ENCODE assay signal across 16 cellular contexts in genomic region chr9:3830296-3830695, GRCh38.
DNase-seq lines count a peak whose midpoint lies in the region; ATAC-seq, FAIRE-seq and TF ChIP-seq lines count a peak whose summit lies in the region.
"Had no signal": no experiment of that assay in that cellular context is flagged by ENCODE, and none has a peak within 500 bp of the region (broad histone marks: within the 10 kb centered on the region; RNA-seq: fewer than 3 reads in every experiment).

No MANE protein-coding gene starts in this region.

- no peak for ATAC-seq in GM18505 (IDR thresholded peaks at IDR 0.05; ENCODE audit: unreplicated experiment)
- ATAC-seq: Panc1, Right ventricle myocardium inferior had no signal

- FAIRE-seq in RCC 7860 (lab: Jason Lieb, UNC) = peak; percentile 94

- H3K4me3 ChIP-seq in epithelial cell of proximal tubule (ENCODE audit: low read depth, low read length) = no peak overlapping the region

- no peak for TF ChIP-seq POLR2A in GM18505 (IDR thresholded peaks at IDR 0.05; ENCODE audit: borderline replicate concordance, extremely low read depth, insufficient read depth, insufficient read length)

- no peak for TF ChIP-seq CTCF in epithelial cell of proximal tubule (conservative IDR thresholded peaks at IDR 0.05; ENCODE audit: low read depth, low read length)

- DNase-seq in DMS53 (lab: John Stamatoyannopoulos, UW) (peak; percentile 58), RCC 7860 (ENCODE audit: low spot score) (peak; percentile 61), epithelial cell of proximal tubule (ENCODE audit: low read depth) (peak; percentile 38), renal cortical epithelial cell (ENCODE audit: low read depth) (peak; percentile 79), superior temporal gyrus (ENCODE audit: extremely low spot score) (no peak), GDM1 (lab: John Stamatoyannopoulos, UW) (no peak)
- DNase-seq: C1 segment of cervical spinal cord, H7, HFFc6, NCI-H1436, NCI-H1930, NCI-H2171, NCI-H526 had no signal

Comparison
In these comparisons a context has a peak if more than half of its experiments do, and no peak if none do; other contexts are left out.
1. DNase-seq: peak in DMS53 (single experiment), RCC 7860 (single experiment), epithelial cell of proximal tubule (single experiment) and renal cortical epithelial cell (single experiment); none in superior temporal gyrus (single experiment) and GDM1 (single experiment).